19 cellular contexts compared by ENCODE assay signal in genomic region chr17:39660397-39661043, GRCh38. TPM values are rescaled to one million over a fixed set of nuclear protein-coding genes. Genes with fewer than 3 reads are reported as not detected.
DNase-seq lines count a peak whose midpoint lies in the region; ATAC-seq and TF ChIP-seq lines count a peak whose summit lies in the region.
"Had no signal": no experiment of that assay in that cellular context is flagged by ENCODE, and none has a peak within 500 bp of the region (broad histone marks: within the 10 kb centered on the region; RNA-seq: fewer than 3 reads in every experiment).

No MANE protein-coding gene starts in this region.

- H3K18ac ChIP-seq in IMR-90 (ENCODE audit: low read depth, low read length) (no peak overlapping the region), mesendoderm (ENCODE audit: low read length) (no peak overlapping the region)

- H3K9me3 ChIP-seq in IMR-90 (ENCODE audit: control insufficient read depth, insufficient read depth, low read length) = no peaks in the 10 kb centered on the region
- no peaks in the 10 kb centered on the region for H3K9me3 ChIP-seq in thyroid gland

- H3K79me1 ChIP-seq in IMR-90 (ENCODE audit: low read depth in 1 of 2, low read length in 2 of 2) (peaks cover 0 to 4% of the 10 kb centered on the region in 2 experiments; a peak in 1 of 4 replicates), mesendoderm (ENCODE audit: low read length) (no peaks in the 10 kb centered on the region)

- H2AK5ac ChIP-seq in IMR-90 (ENCODE audit: low read depth, low read length) (no peak overlapping the region), mesendoderm (ENCODE audit: low read length) (no peak overlapping the region)

- H3K4me1 Mint-ChIP-seq in dendritic cell treated with granulocyte-macrophage colony-stimulating factor and Interleukin-4, amounts not matched to agents 40 ng/mL and 50 ng/mL, for 4 days (ENCODE audit: low read depth) = peaks cover 73% of the 10 kb centered on the region
- H3K4me1 Mint-ChIP-seq in nephron (peaks cover 11% of the 10 kb centered on the region), HFFc6 (ENCODE audit: low read depth) (peaks cover 7% of the 10 kb centered on the region)

- H3K4ac ChIP-seq in IMR-90 (ENCODE audit: low read depth, low read length) (no peak overlapping the region), mesendoderm (ENCODE audit: low read depth, low read length) (no peak overlapping the region)

- BruUV-seq in IMR-90 (replicated peaks; lab: Mats Ljungman, UMichigan) = no TSS peak

- H2AK9ac ChIP-seq in IMR-90 (replicated peaks; ENCODE audit: low read depth, low read length, poor library complexity) = peak overlapping the region; percentile 55

- no peak overlapping the region for H4K5ac ChIP-seq in IMR-90 (ENCODE audit: low read depth, low read length)
- no peak overlapping the region for H4K5ac ChIP-seq in mesendoderm (ENCODE audit: low read length)

- POLR2A ChIA-PET in IMR-90 (lab: Charles Lee; ENCODE audit: unreplicated experiment) = no interaction called here

- WGBS in IMR-90 (ENCODE audit: extremely low coverage in 2 of 2, insufficient read length in 1 of 2), 2 experiments = 98% methylated on average over 12 of the region's 26 CpGs; no CpG with 5 or more reads in 1 of the 2 experiments
- 93 to 96% methylated on average over 18 to 26 of the region's 26 CpGs for WGBS in thyroid gland, 2 donors
- no CpG with 5 or more reads among the region's 26 CpGs for WGBS in mesendoderm (ENCODE audit: extremely low coverage, insufficient coverage, low lambda C conversion rate)

- in situ Hi-C loops in IMR-90 (cut with MboI; ENCODE audit: low sequenced_read_pairs) = no loop called here

- no peaks in the 10 kb centered on the region; the same call in none of the 2 replicates for H4K20me1 ChIP-seq in IMR-90 (ENCODE audit: insufficient read depth, low read length)

- H3K9ac ChIP-seq in IMR-90 (ENCODE audit: low read depth, low read length) (no peak overlapping the region), mesendoderm (ENCODE audit: low read length) (no peak overlapping the region)

- H3K56ac ChIP-seq in IMR-90 (ENCODE audit: extremely low read depth, insufficient read depth, low read length) (no peak overlapping the region), mesendoderm (ENCODE audit: low read length) (no peak overlapping the region)

- H2BK15ac ChIP-seq in IMR-90 (ENCODE audit: low read depth, low read length) = no peak overlapping the region
- H2BK15ac ChIP-seq in mesendoderm (replicated peaks; ENCODE audit: low read depth) = no peak overlapping the region

- DNase-seq in IMR-90 (no peak), thyroid gland (no peak), HFFc6 (no peak), mesendoderm (no peak)
- DNase-seq: activated CD4-positive, alpha-beta T cell treated with anti-CD3 and anti-CD28 coated beads, Interleukin-2, amount 50 U/mL, for 4 hours; activated naive CD4-positive, alpha-beta T cell treated with anti-CD3 and anti-CD28 coated beads, Interleukin-2, amount 10 ng/mL, durations not matched to agents 7 days and 5 days; activated T-cell treated with anti-CD3 and anti-CD28 coated beads, Interleukin-2, amount 50 U/mL, for 1 hour; EL; foreskin fibroblast; natural killer cell; NCI-H226; NK-92 treated with Interleukin-12 subunit alpha and Interleukin-12 subunit beta, amount 100 ng/mL, for 24 hours; RPMI8226 had no signal

- H3K4me2 ChIP-seq in IMR-90 (ENCODE audit: low read depth, low read length) = no peak overlapping the region
- H3K4me2 ChIP-seq in mesendoderm (ENCODE audit: low read length) = no peak overlapping the region

- H2BK120ac ChIP-seq in IMR-90 (ENCODE audit: low read depth, low read length) (no peak overlapping the region), mesendoderm (ENCODE audit: low read depth, low read length) (no peak overlapping the region)

- H3K23ac ChIP-seq in IMR-90 (ENCODE audit: low read depth, low read length) (no peak overlapping the region), mesendoderm (ENCODE audit: low read length) (no peak overlapping the region)

- no peak overlapping the region for H2AFZ ChIP-seq in IMR-90 (replicated peaks; ENCODE audit: low read length, poor library complexity)

- dilution Hi-C loops in IMR-90 (cut with HindIII; ENCODE audit: low sequenced_read_pairs, unreplicated experiment) = no loop called here

- peaks cover 17% of the 10 kb centered on the region for H3K27me3 Mint-ChIP-seq in dendritic cell treated with granulocyte-macrophage colony-stimulating factor and Interleukin-4, amounts not matched to agents 40 ng/mL and 50 ng/mL, for 4 days
- H3K27me3 Mint-ChIP-seq in nephron (ENCODE audit: low read depth) (peaks cover 9% of the 10 kb centered on the region), HFFc6 (ENCODE audit: insufficient read depth) (peaks cover 6% of the 10 kb centered on the region)

- intact Hi-C loops in IMR-90 (cut with micrococcal nuclease) = no loop called here
- intact Hi-C loops in dendritic cell treated with granulocyte-macrophage colony-stimulating factor and Interleukin-4, amounts not matched to agents 40 ng/mL and 50 ng/mL, for 4 days (cut with micrococcal nuclease) = no loop called here
- intact Hi-C loops in thyroid gland (cut with DNase I) = no loop called here

- H3K4me1 ChIP-seq in IMR-90 (ENCODE audit: control insufficient read depth, insufficient read depth, low read length) (peaks cover 4% of the 10 kb centered on the region; the same call in 1 of the 2 replicates), thyroid gland (peaks cover 15 to 37% of the 10 kb centered on the region in 2 donors), mesendoderm (ENCODE audit: control insufficient read depth, low read depth, low read length) (peaks cover 2% of the 10 kb centered on the region)

- H3K27me3 ChIP-seq in IMR-90 (ENCODE audit: control insufficient read depth, insufficient read depth, low read length) (no peaks in the 10 kb centered on the region), thyroid gland (no peaks in the 10 kb centered on the region), mesendoderm (ENCODE audit: insufficient read depth, low read length, poor library complexity) (no peaks in the 10 kb centered on the region)

- H4K91ac ChIP-seq in IMR-90 (ENCODE audit: insufficient read depth, low read depth, low read length) = no peak overlapping the region

- H2BK5ac ChIP-seq in IMR-90 (ENCODE audit: low read depth, low read length, poor library complexity, severe bottlenecking) = no peak overlapping the region
- H2BK5ac ChIP-seq in mesendoderm (ENCODE audit: low read length) = no peak overlapping the region

- no peak overlapping the region for H3K4me3 Mint-ChIP-seq in dendritic cell treated with granulocyte-macrophage colony-stimulating factor and Interleukin-4, amounts not matched to agents 40 ng/mL and 50 ng/mL, for 4 days
- no peak overlapping the region for H3K4me3 Mint-ChIP-seq in nephron
- H3K4me3 Mint-ChIP-seq in HFFc6 = no peak overlapping the region
- H3K4me3 Mint-ChIP-seq: activated naive CD4-positive, alpha-beta T cell treated with anti-CD3 and anti-CD28 coated beads, Interleukin-2, amount 10 ng/mL, durations not matched to agents 7 days and 5 days; natural killer cell; stimulated activated effector memory CD8-positive, alpha-beta T cell treated with anti-CD3 and anti-CD28 coated beads, Interleukin-12 subunit alpha, Interleukin-12 subunit beta, amount 100 ng/mL, for 72 hours had no signal

- TF ChIP-seq CTCF in IMR-90 (conservative IDR thresholded peaks at IDR 0.05; ENCODE audit: low read depth, low read length) (no peak), nephron (IDR thresholded peaks at IDR 0.05; ENCODE audit: unreplicated experiment in 3 of 3) (no peak), thyroid gland (IDR thresholded peaks at IDR 0.05) (no peak), HFFc6 (IDR thresholded peaks at IDR 0.05) (no peak)

- H3K9me3 Mint-ChIP-seq in dendritic cell treated with granulocyte-macrophage colony-stimulating factor and Interleukin-4, amounts not matched to agents 40 ng/mL and 50 ng/mL, for 4 days = no peaks in the 10 kb centered on the region
- H3K9me3 Mint-ChIP-seq in nephron (no peaks in the 10 kb centered on the region), HFFc6 (no peaks in the 10 kb centered on the region)
- H3K9me3 Mint-ChIP-seq: activated naive CD4-positive, alpha-beta T cell treated with anti-CD3 and anti-CD28 coated beads, Interleukin-2, amount 10 ng/mL, durations not matched to agents 7 days and 5 days; natural killer cell; stimulated activated effector memory CD8-positive, alpha-beta T cell treated with anti-CD3 and anti-CD28 coated beads, Interleukin-12 subunit alpha, Interleukin-12 subunit beta, amount 100 ng/mL, for 72 hours had no signal

- no peaks in the 10 kb centered on the region for H3K79me2 ChIP-seq in mesendoderm (ENCODE audit: control insufficient read depth, insufficient read depth, low read length)

- H2BK20ac ChIP-seq in IMR-90 (ENCODE audit: low read depth, low read length) = no peak overlapping the region

- ATAC-seq in IMR-90 (ENCODE audit: low read depth) (no peak), GM19351 (IDR thresholded peaks at IDR 0.05; ENCODE audit: unreplicated experiment) (no peak)
- ATAC-seq: natural killer cell; stimulated activated effector memory CD8-positive, alpha-beta T cell treated with anti-CD3 and anti-CD28 coated beads, Interleukin-12 subunit alpha, Interleukin-12 subunit beta, amount 100 ng/mL, for 72 hours had no signal

- H4K8ac ChIP-seq in IMR-90 (ENCODE audit: low read depth in 2 of 2, low read length in 2 of 2) = no peak overlapping the region
- H4K8ac ChIP-seq in mesendoderm (ENCODE audit: low read depth, low read length) = no peak overlapping the region

- no peak overlapping the region for H3K4me3 ChIP-seq in IMR-90 (ENCODE audit: insufficient read depth, low read depth, low read length)
- no peak overlapping the region for H3K4me3 ChIP-seq in thyroid gland (replicated peaks in 1 of 3)
- no peak overlapping the region for H3K4me3 ChIP-seq in mesendoderm (ENCODE audit: low read length)

- H3K14ac ChIP-seq in IMR-90 (replicated peaks; ENCODE audit: low read depth, low read length) = no peak overlapping the region

- H3K27ac ChIP-seq in IMR-90 (ENCODE audit: insufficient read depth, low read length) (no peak overlapping the region), thyroid gland (peak overlapping the region; percentile 33 to 79 (median 35)), mesendoderm (ENCODE audit: low read depth, low read length) (no peak overlapping the region)

- TF ChIP-seq RAD21 in IMR-90 (IDR thresholded peaks at IDR 0.05; ENCODE audit: low read length) = no peak

- TF ChIP-seq POLR2A in IMR-90 (IDR thresholded peaks at IDR 0.05; ENCODE audit: low read depth, low read length) (no peak), thyroid gland (IDR thresholded peaks at IDR 0.05) (no peak)

- H3K36me3 ChIP-seq in IMR-90 (ENCODE audit: control insufficient read depth, insufficient read depth, low read length) (peaks cover 40% of the 10 kb centered on the region), thyroid gland (peaks cover 17 to 18% of the 10 kb centered on the region in 2 donors), mesendoderm (ENCODE audit: control insufficient read depth, insufficient read depth, low read length) (no peaks in the 10 kb centered on the region)

- CTCF ChIA-PET in IMR-90 (lab: Yijun Ruan, JAX) = no interaction called here

- peak overlapping the region; percentile 66 for H3K27ac Mint-ChIP-seq in dendritic cell treated with granulocyte-macrophage colony-stimulating factor and Interleukin-4, amounts not matched to agents 40 ng/mL and 50 ng/mL, for 4 days
- H3K27ac Mint-ChIP-seq in nephron = peak overlapping the region in 2 of 3 experiments; percentile 46 to 74
- H3K27ac Mint-ChIP-seq in HFFc6 = no peak overlapping the region
- H3K27ac Mint-ChIP-seq: natural killer cell; progenitor cell of endocrine pancreas; stimulated activated effector memory CD8-positive, alpha-beta T cell treated with anti-CD3 and anti-CD28 coated beads, Interleukin-12 subunit alpha, Interleukin-12 subunit beta, amount 100 ng/mL, for 72 hours had no signal

- no peaks in the 10 kb centered on the region for H3K9me1 ChIP-seq in IMR-90 (ENCODE audit: insufficient read depth, low read length)

- H3K36me3 Mint-ChIP-seq in dendritic cell treated with granulocyte-macrophage colony-stimulating factor and Interleukin-4, amounts not matched to agents 40 ng/mL and 50 ng/mL, for 4 days (ENCODE audit: low read depth) = peaks cover 89% of the 10 kb centered on the region
- H3K36me3 Mint-ChIP-seq in nephron (ENCODE audit: low read depth) = peaks cover 14% of the 10 kb centered on the region
- H3K36me3 Mint-ChIP-seq in HFFc6 (ENCODE audit: low read depth) = no peaks in the 10 kb centered on the region
- H3K36me3 Mint-ChIP-seq: natural killer cell had no signal

RNA-seq across cellular contexts. Expression of gene TCAP, which starts 4.6 kb away (rescaled TPM):
- total RNA-seq in IMR-90 (2012; rRNA removed) = under 0.01 TPM in 2 replicates
- 0.21 and 0.26 TPM in 2 replicates for polyA plus RNA-seq in IMR-90 (2012; rRNA removed)
- 0.03 and 0.09 TPM in 2 replicates for polyA plus RNA-seq in IMR-90 (2012; cell fraction: cytosol; rRNA removed)
- polyA plus RNA-seq in IMR-90 (2012; cell fraction: nucleus; rRNA removed; ENCODE audit: low replicate concordance) = 1.2 and 3.2 TPM in 2 replicates
- 1 to 10 TPM in 3 of 4 donors, under 1 TPM in 1; 0.63 to 2.1 (median 1.5) TPM for total RNA-seq in thyroid gland
- total RNA-seq in HFFc6 (2021; fragmentation: NEBNext Ultra II Directional; extraction: Animal tissue kit (Norgen Biotek cat#: 25700)) = under 1 TPM; 0.09 to 0.51 (median 0.14) TPM
- 0.10 TPM for polyA plus RNA-seq in mesendoderm (2013, experiment 1 of 2)
- polyA plus RNA-seq in mesendoderm (2013, experiment 2 of 2) = 0.08 TPM
- total RNA-seq: M059J had no signal

RNA-seq across cellular contexts. Expression of gene PNMT, which starts 7.7 kb away (rescaled TPM):
- not detected in 2 replicates for total RNA-seq in IMR-90 (2012; rRNA removed)
- polyA plus RNA-seq in IMR-90 (2012; rRNA removed) = not detected in 2 replicates
- 0.08 TPM in 1 of 2 replicates, not detected in the other for polyA plus RNA-seq in IMR-90 (2012; cell fraction: cytosol; rRNA removed)
- polyA plus RNA-seq in IMR-90 (2012; cell fraction: nucleus; rRNA removed; ENCODE audit: low replicate concordance) = not detected in 2 replicates
- total RNA-seq in thyroid gland = 1 to 10 TPM in 3 of 4 donors, not detected in 1; 1.1 to 3.3 (median 1.2) TPM
- under 1 TPM in 1 of 6 experiments, not detected in 5; 0.26 TPM for total RNA-seq in HFFc6 (2021; fragmentation: NEBNext Ultra II Directional; extraction: Animal tissue kit (Norgen Biotek cat#: 25700))
- polyA plus RNA-seq in mesendoderm (2013, experiment 1 of 2) = 0.81 TPM
- polyA plus RNA-seq in mesendoderm (2013, experiment 2 of 2) = 0.63 TPM
- total RNA-seq: M059J had no signal

RNA-seq across cellular contexts. Expression of gene STARD3, which starts 23.6 kb away (rescaled TPM):
- total RNA-seq in IMR-90 (2012; rRNA removed) (8.1 and 8.6 TPM in 2 replicates), thyroid gland (10 to 100 TPM; 44.5 to 73.6 (median 53.0) TPM)
- polyA plus RNA-seq in IMR-90 (2012; rRNA removed) = 50.4 and 69.2 TPM in 2 replicates
- 35.4 and 66.2 TPM in 2 replicates for polyA plus RNA-seq in IMR-90 (2012; cell fraction: cytosol; rRNA removed)
- 141 and 452 TPM in 2 replicates for polyA plus RNA-seq in IMR-90 (2012; cell fraction: nucleus; rRNA removed; ENCODE audit: low replicate concordance)
- 10 to 100 TPM; 44.0 to 52.3 (median 46.3) TPM for total RNA-seq in HFFc6 (2021; fragmentation: NEBNext Ultra II Directional; extraction: Animal tissue kit (Norgen Biotek cat#: 25700))
- 48.2 TPM for polyA plus RNA-seq in mesendoderm (2013, experiment 1 of 2)
- 45.8 TPM for polyA plus RNA-seq in mesendoderm (2013, experiment 2 of 2)

RNA-seq across cellular contexts. Expression of gene PGAP3, which starts 27.3 kb away (rescaled TPM):
- 3.6 and 4.3 TPM in 2 replicates for total RNA-seq in IMR-90 (2012; rRNA removed)
- 9.8 and 10.4 TPM in 2 replicates for polyA plus RNA-seq in IMR-90 (2012; rRNA removed)
- polyA plus RNA-seq in IMR-90 (2012; cell fraction: cytosol; rRNA removed) = 7.2 and 13.5 TPM in 2 replicates
- 40.4 and 52.8 TPM in 2 replicates for polyA plus RNA-seq in IMR-90 (2012; cell fraction: nucleus; rRNA removed; ENCODE audit: low replicate concordance)
- 10 to 100 TPM; 55.6 to 88.1 (median 72.7) TPM for total RNA-seq in thyroid gland
- total RNA-seq in HFFc6 (2021; fragmentation: NEBNext Ultra II Directional; extraction: Animal tissue kit (Norgen Biotek cat#: 25700)) = 10 to 100 TPM in 5 of 6 experiments, 1 to 10 TPM in 1; 9.9 to 15.5 (median 12.7) TPM
- polyA plus RNA-seq in mesendoderm (2013, experiment 1 of 2) = 8.3 TPM
- 7.7 TPM for polyA plus RNA-seq in mesendoderm (2013, experiment 2 of 2)

RNA-seq across cellular contexts. Expression of gene PPP1R1B, which starts 33.8 kb away (rescaled TPM):
- not detected in 2 replicates for total RNA-seq in IMR-90 (2012; rRNA removed)
- not detected in 2 replicates for polyA plus RNA-seq in IMR-90 (2012; rRNA removed)
- not detected in 2 replicates for polyA plus RNA-seq in IMR-90 (2012; cell fraction: cytosol; rRNA removed)
- not detected in 2 replicates for polyA plus RNA-seq in IMR-90 (2012; cell fraction: nucleus; rRNA removed; ENCODE audit: low replicate concordance)
- 1 to 10 TPM in 1 of 4 donors, not detected in 3; 1.2 TPM for total RNA-seq in thyroid gland
- total RNA-seq in HFFc6 (2021; fragmentation: NEBNext Ultra II Directional; extraction: Animal tissue kit (Norgen Biotek cat#: 25700)) = not detected
- 1.7 TPM for polyA plus RNA-seq in mesendoderm (2013, experiment 1 of 2)
- polyA plus RNA-seq in mesendoderm (2013, experiment 2 of 2) = 1.8 TPM
- total RNA-seq: M059J, natural killer cell, progenitor cell of endocrine pancreas had no signal

Comparison
In these comparisons a context has a peak if more than half of its experiments do, and no peak if none do; other contexts are left out.
1. H3K27ac ChIP-seq: peak in thyroid gland (3 of 3); none in IMR-90 (single experiment) and mesendoderm (single experiment).